20 cellular contexts compared by ENCODE assay signal in the genomic region with DNA sequence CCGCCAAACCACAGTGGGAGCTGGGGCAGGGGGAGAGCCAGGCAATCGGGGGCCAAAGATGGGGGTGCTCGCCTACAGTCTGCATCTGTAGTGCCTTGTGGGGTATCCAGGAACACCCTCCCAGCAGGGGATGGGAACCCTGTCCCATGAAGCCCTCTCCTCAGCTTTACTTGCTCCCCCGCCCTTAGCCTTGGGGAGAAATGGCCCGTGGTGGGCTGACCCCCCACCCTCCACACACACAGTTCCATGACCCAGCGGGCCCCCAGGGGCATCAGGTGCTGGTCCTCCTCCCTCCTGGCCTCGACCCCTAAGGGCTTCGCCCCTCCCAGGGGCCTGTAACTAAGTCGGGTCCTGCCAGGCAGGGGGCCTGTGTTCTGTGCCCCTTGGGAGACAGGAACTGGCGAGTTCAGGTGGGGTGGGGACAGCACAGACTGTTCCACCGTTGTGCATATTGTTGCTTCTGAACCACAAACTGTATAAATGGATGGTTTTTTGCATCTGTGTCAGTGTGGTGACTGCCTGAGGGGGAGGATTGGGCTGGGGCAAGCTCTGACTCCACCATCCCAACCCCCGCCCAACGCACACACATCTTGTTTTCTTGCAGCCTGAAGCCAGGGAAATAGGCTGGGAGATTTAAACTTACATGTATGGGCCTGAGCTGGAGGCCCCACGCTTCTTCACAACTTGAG. TPM values are rescaled to one million over a fixed set of nuclear protein-coding genes. Genes with fewer than 3 reads are reported as not detected.
DNase-seq lines count a peak whose midpoint lies in the region; FAIRE-seq and TF ChIP-seq lines count a peak whose summit lies in the region.
"Had no signal": no experiment of that assay in that cellular context is flagged by ENCODE, and none has a peak within 500 bp of the region (broad histone marks: within the 10 kb centered on the region; RNA-seq: fewer than 3 reads in every experiment).

No MANE protein-coding gene starts in this region.

- H3K27me3 ChIP-seq in mammary epithelial cell (ENCODE audit: insufficient read depth, low read length) (no peaks in the 10 kb centered on the region), breast epithelium (no peaks in the 10 kb centered on the region), keratinocyte (ENCODE audit: control insufficient read depth, extremely low read depth, insufficient read depth, low read length) (no peaks in the 10 kb centered on the region), thymus (ENCODE audit: control insufficient read depth, insufficient read depth) (no peaks in the 10 kb centered on the region), GM23248 (replicated peaks; ENCODE audit: insufficient read depth) (no peaks in the 10 kb centered on the region)
- H3K27me3 ChIP-seq: MG63 had no signal

- intact Hi-C loops in mammary epithelial cell (cut with micrococcal nuclease), result no loop called here
- intact Hi-C loops in breast epithelium (cut with DNase I; ENCODE audit: low total_unique reads), result no loop called here

- WGBS in mammary epithelial cell (ENCODE audit: low coverage, missing lambda C conversion rate), result 27% methylated on average over 6 of the region's 14 CpGs
- WGBS in thymus, result 61% methylated on average over 14 of the region's 14 CpGs
- WGBS in GM23248 (ENCODE audit: low coverage in 1 of 2, low lambda C conversion rate in 2 of 2, missing lambda C conversion rate in 2 of 2), 2 experiments, result 88 to 89% methylated on average over 13 to 14 of the region's 14 CpGs

- no peaks in the 10 kb centered on the region for H3K9me1 ChIP-seq in keratinocyte (ENCODE audit: control insufficient read depth, extremely low read depth, insufficient read depth, low read length)

- dilution Hi-C loops in mammary epithelial cell (cut with HindIII; ENCODE audit: low sequenced_read_pairs), result no loop called here
- dilution Hi-C loops in keratinocyte (cut with MboI; ENCODE audit: extremely low pct_ligation_motif_present, low sequenced_read_pairs), result no loop called here

- no peak overlapping the region for H3K4me2 ChIP-seq in mammary epithelial cell (ENCODE audit: insufficient read depth, low read depth, low read length)
- peak overlapping the region; percentile 50 for H3K4me2 ChIP-seq in keratinocyte (ENCODE audit: control insufficient read depth, extremely low read depth, insufficient read depth, low read depth, low read length)
- H3K4me2 ChIP-seq in GM23248 (ENCODE audit: unreplicated experiment), result no peak overlapping the region

- TF ChIP-seq CTCF in mammary epithelial cell (conservative IDR thresholded peaks at IDR 0.05 in 1 of 2, IDR thresholded peaks at IDR 0.05 in 1 of 2; ENCODE audit: extremely low read depth in 1 of 2, insufficient read depth in 1 of 2, low read depth in 1 of 2, low read length in 2 of 2) (no peak), breast epithelium (IDR thresholded peaks at IDR 0.05) (no peak), keratinocyte (optimal IDR thresholded peaks at IDR 0.05 in 1 of 3, IDR thresholded peaks at IDR 0.05 in 1 of 3, conservative IDR thresholded peaks at IDR 0.05 in 1 of 3; ENCODE audit: extremely low read depth in 1 of 3, insufficient read depth in 2 of 3, low read length in 3 of 3) (no peak)

- no TSS peak for BruUV-seq in mammary epithelial cell (replicated peaks; lab: Mats Ljungman, UMichigan)

- H3K4me1 ChIP-seq in mammary epithelial cell (ENCODE audit: insufficient read depth, low read length) (peaks cover 10% of the 10 kb centered on the region), breast epithelium (no peaks in the 10 kb centered on the region), keratinocyte (ENCODE audit: control insufficient read depth, extremely low read depth, insufficient read depth, low read length) (peaks cover 16% of the 10 kb centered on the region), thymus (ENCODE audit: control insufficient read depth, insufficient read depth, low read length) (peaks cover 3% of the 10 kb centered on the region), GM23248 (ENCODE audit: insufficient read depth) (peaks cover 4% of the 10 kb centered on the region; the same call in 1 of the 2 replicates)
- H3K4me1 ChIP-seq: adrenal gland had no signal

- H3K36me3 ChIP-seq in mammary epithelial cell (ENCODE audit: insufficient read depth, low read length) (no peaks in the 10 kb centered on the region), breast epithelium (no peaks in the 10 kb centered on the region), keratinocyte (ENCODE audit: control insufficient read depth in 2 of 2, extremely low read depth in 1 of 2, insufficient read depth in 2 of 2, low read length in 2 of 2) (no peaks in the 10 kb centered on the region), thymus (ENCODE audit: control insufficient read depth, insufficient read depth) (peaks cover 4% of the 10 kb centered on the region), GM23248 (ENCODE audit: low read depth) (no peaks in the 10 kb centered on the region)
- H3K36me3 ChIP-seq: adrenal gland, MG63 had no signal

- TF ChIP-seq POLR2A in breast epithelium (IDR thresholded peaks at IDR 0.05), result no peak

- no peaks in the 10 kb centered on the region for H3K79me2 ChIP-seq in mammary epithelial cell (ENCODE audit: insufficient read depth, low read length)
- no peaks in the 10 kb centered on the region for H3K79me2 ChIP-seq in keratinocyte (ENCODE audit: control insufficient read depth, insufficient read depth, low read length)
- no peaks in the 10 kb centered on the region for H3K79me2 ChIP-seq in GM23248 (ENCODE audit: insufficient read depth)

- H3K9me3 ChIP-seq in mammary epithelial cell (replicated peaks; ENCODE audit: insufficient read depth, low read length) (no peaks in the 10 kb centered on the region), breast epithelium (no peaks in the 10 kb centered on the region), keratinocyte (ENCODE audit: control insufficient read depth, low read depth, low read length) (no peaks in the 10 kb centered on the region), thymus (ENCODE audit: control insufficient read depth) (no peaks in the 10 kb centered on the region), GM23248 (ENCODE audit: low read depth) (no peaks in the 10 kb centered on the region)
- H3K9me3 ChIP-seq: adrenal gland, left ventricle myocardium inferior, MG63 had no signal

- H3K9ac ChIP-seq in mammary epithelial cell (ENCODE audit: insufficient read depth, low read length) (no peak overlapping the region), keratinocyte (ENCODE audit: control insufficient read depth, extremely low read depth, insufficient read depth, low read length) (no peak overlapping the region), GM23248 (no peak overlapping the region)

- H2AFZ ChIP-seq in mammary epithelial cell (ENCODE audit: low read depth, low read length), result peak overlapping the region; percentile 18
- no peak overlapping the region for H2AFZ ChIP-seq in keratinocyte (ENCODE audit: control insufficient read depth, low read length)
- no peak overlapping the region for H2AFZ ChIP-seq in GM23248

- H3K27ac ChIP-seq in mammary epithelial cell (ENCODE audit: insufficient read depth, low read depth, low read length), result no peak overlapping the region
- peak overlapping the region in 1 of 2 donors; percentile 43 for H3K27ac ChIP-seq in breast epithelium
- peak overlapping the region; percentile 50 for H3K27ac ChIP-seq in angular gyrus (ENCODE audit: low read depth, low read length)
- no peak overlapping the region for H3K27ac ChIP-seq in keratinocyte (ENCODE audit: control insufficient read depth, insufficient read depth, low read length)
- peak overlapping the region; percentile 18 for H3K27ac ChIP-seq in thymus (ENCODE audit: low read depth)
- H3K27ac ChIP-seq in GM23248, result no peak overlapping the region
- H3K27ac ChIP-seq: adrenal gland, left ventricle myocardium inferior had no signal

- H4K20me1 ChIP-seq in mammary epithelial cell (ENCODE audit: insufficient read depth, low read length) (no peaks in the 10 kb centered on the region), keratinocyte (ENCODE audit: control insufficient read depth, extremely low read depth, insufficient read depth, low read length) (no peaks in the 10 kb centered on the region), GM23248 (ENCODE audit: insufficient read depth) (no peaks in the 10 kb centered on the region)

- CTCF ChIA-PET in mammary epithelial cell (lab: Charles Lee; ENCODE audit: low non-redundant PET), result no interaction called here

- DNase-seq in mammary epithelial cell (peak; percentile 66), breast epithelium (ENCODE audit: low spot score in 2 of 2) (no peak), keratinocyte (ENCODE audit: low read depth, low spot score) (no peak), NCI-H2029 (lab: John Stamatoyannopoulos, UW) (no peak), GM23248 (no peak), NCI-H1105 treated with DMSO at 0.1 percent for 48 hours (lab: John Stamatoyannopoulos, UW) (no peak)
- DNase-seq: activated CD4-positive, CD25-positive, alpha-beta regulatory T cell; activated CD8-positive, alpha-beta memory T cell treated with anti-CD3 and anti-CD28 coated beads for 24 hours; adrenal gland; CD8-positive, alpha-beta memory T cell; DMS79 treated with DMSO at 0.1 percent for 48 hours; left ventricle myocardium inferior; MG63; NCI-H1694 treated with DMSO at 0.1 percent for 48 hours; NCI-H524; SIG-M5; small intestine; trophoblast cell had no signal

- FAIRE-seq in keratinocyte (lab: Jason Lieb, UNC), result peak; percentile 74
- FAIRE-seq: small intestine had no signal

- no peaks in the 10 kb centered on the region for H3K9me2 ChIP-seq in GM23248 (ENCODE audit: insufficient read depth)

- in situ Hi-C loops in mammary epithelial cell (cut with MboI; ENCODE audit: low sequenced_read_pairs in 2 of 2) (no loop called here), GM23248 (cut with MboI) (no loop called here)

- H3F3A ChIP-seq in GM23248 (ENCODE audit: insufficient read depth), result no peaks in the 10 kb centered on the region

- H3K4me3 ChIP-seq in mammary epithelial cell (replicated peaks in 1 of 3; ENCODE audit: insufficient read depth in 1 of 3, low read depth in 2 of 3, low read length in 3 of 3), result no peak overlapping the region
- no peak overlapping the region for H3K4me3 ChIP-seq in breast epithelium
- H3K4me3 ChIP-seq in keratinocyte (ENCODE audit: control insufficient read depth in 2 of 3, extremely low read depth in 1 of 3, insufficient read depth in 2 of 3, low read depth in 1 of 3, low read length in 3 of 3), result no peak overlapping the region
- H3K4me3 ChIP-seq in thymus (ENCODE audit: low read length), result no peak overlapping the region
- no peak overlapping the region for H3K4me3 ChIP-seq in GM23248
- H3K4me3 ChIP-seq: adrenal gland, left ventricle myocardium inferior, MG63 had no signal

RNA-seq across cellular contexts. Expression of a gene that starts 8.8 kb away (rescaled TPM):
- total RNA-seq in mammary epithelial cell (under 1 TPM in 1 of 2 donors, not detected in 1; 0.50 TPM), breast epithelium (10 to 100 TPM in 2 of 3 donors, 1 to 10 TPM in 1; 8.5 to 27.2 (median 16.0) TPM)
- polyA plus RNA-seq in mammary epithelial cell (0.10 TPM), keratinocyte (0.54 to 0.86 TPM (median 0.56 TPM) in 3 replicates), thymus (47.4 TPM), GM23248 (2016; fragmentation: Nextera tagmentation; extraction: Ambion mirVana) (not detected in 2 replicates)
- polyA minus RNA-seq in mammary epithelial cell (not detected), keratinocyte (0.20 to 1.1 TPM in 2 of 3 replicates, not detected in the other)
- 1.5 TPM for polyA plus RNA-seq in keratinocyte (2011; ENCODE audit: low read depth)
- polyA plus RNA-seq in keratinocyte (2011; cell fraction: cytosol; rRNA removed), result 0.27 and 0.61 TPM in 2 replicates
- polyA plus RNA-seq in keratinocyte (2011; cell fraction: nucleus; rRNA removed), result 1.7 and 2.5 TPM in 2 replicates
- polyA plus RNA-seq in keratinocyte (2012; ENCODE audit: low replicate concordance), result 0.37 and 0.44 TPM in 2 replicates
- not detected for polyA minus RNA-seq in keratinocyte (2011; cell fraction: cytosol; rRNA and poly(A)+ RNA removed)
- 2.2 and 4.9 TPM in 2 replicates for polyA minus RNA-seq in keratinocyte (2011; cell fraction: nucleus; rRNA and poly(A)+ RNA removed)
- 2.2 and 5.9 TPM in 2 replicates for total RNA-seq in GM23248 (2014; rRNA removed; shearing (Covaris generic))

RNA-seq across cellular contexts. Expression of a gene that starts 35.7 kb away (rescaled TPM):
- total RNA-seq in mammary epithelial cell (1 to 10 TPM in 1 of 2 donors, under 1 TPM in 1; 0.17 to 2.4 TPM), breast epithelium (100 to 1,000 TPM in 1 of 3 donors, 10 to 100 TPM in 2; 35.7 to 154 (median 66.2) TPM)
- polyA plus RNA-seq in mammary epithelial cell (0.44 TPM), keratinocyte (0.69 to 7.8 TPM (median 3.9 TPM) in 3 replicates), thymus (106 TPM), GM23248 (2016; fragmentation: Nextera tagmentation; extraction: Ambion mirVana) (10.2 and 11.1 TPM in 2 replicates)
- polyA minus RNA-seq in mammary epithelial cell (1.4 TPM), keratinocyte (0.95 to 9.3 TPM (median 5.6 TPM) in 3 replicates)
- 0.72 TPM for polyA plus RNA-seq in keratinocyte (2011; ENCODE audit: low read depth)
- 1.0 and 2.7 TPM in 2 replicates for polyA plus RNA-seq in keratinocyte (2011; cell fraction: cytosol; rRNA removed)
- 54.7 and 94.3 TPM in 2 replicates for polyA plus RNA-seq in keratinocyte (2011; cell fraction: nucleus; rRNA removed)
- polyA plus RNA-seq in keratinocyte (2012; ENCODE audit: low replicate concordance), result 0.70 and 5.4 TPM in 2 replicates
- 7.7 TPM for polyA minus RNA-seq in keratinocyte (2011; cell fraction: cytosol; rRNA and poly(A)+ RNA removed)
- 45.2 and 46.1 TPM in 2 replicates for polyA minus RNA-seq in keratinocyte (2011; cell fraction: nucleus; rRNA and poly(A)+ RNA removed)
- 12.5 and 13.1 TPM in 2 replicates for total RNA-seq in GM23248 (2014; rRNA removed; shearing (Covaris generic))

RNA-seq across cellular contexts. Expression of a gene that starts 54.2 kb away (rescaled TPM):
- total RNA-seq in mammary epithelial cell (10 to 100 TPM; 44.8 to 59.4 TPM), breast epithelium (10 to 100 TPM; 35.0 to 54.2 (median 39.7) TPM)
- polyA plus RNA-seq in mammary epithelial cell (90.8 TPM), keratinocyte (62.7 to 74.7 TPM (median 73.9 TPM) in 3 replicates), thymus (36.7 TPM), GM23248 (2016; fragmentation: Nextera tagmentation; extraction: Ambion mirVana) (77.3 and 77.9 TPM in 2 replicates)
- polyA minus RNA-seq in mammary epithelial cell (36.4 TPM), keratinocyte (40.1 to 101 TPM (median 51.2 TPM) in 3 replicates)
- polyA plus RNA-seq in keratinocyte (2011; ENCODE audit: low read depth), result 30.9 TPM
- 35.6 and 61.0 TPM in 2 replicates for polyA plus RNA-seq in keratinocyte (2011; cell fraction: cytosol; rRNA removed)
- 47.2 and 55.1 TPM in 2 replicates for polyA plus RNA-seq in keratinocyte (2011; cell fraction: nucleus; rRNA removed)
- 60.2 and 62.9 TPM in 2 replicates for polyA plus RNA-seq in keratinocyte (2012; ENCODE audit: low replicate concordance)
- 32.6 TPM for polyA minus RNA-seq in keratinocyte (2011; cell fraction: cytosol; rRNA and poly(A)+ RNA removed)
- 18.0 and 19.2 TPM in 2 replicates for polyA minus RNA-seq in keratinocyte (2011; cell fraction: nucleus; rRNA and poly(A)+ RNA removed)
- 113 and 139 TPM in 2 replicates for total RNA-seq in GM23248 (2014; rRNA removed; shearing (Covaris generic))

Comparison
In these comparisons a context has a peak if more than half of its experiments do, and no peak if none do; other contexts are left out.
1. H3K27ac ChIP-seq: peak in angular gyrus (single experiment) and thymus (single experiment); none in mammary epithelial cell (single experiment), keratinocyte (single experiment) and GM23248 (single experiment).
2. RNA of a gene that starts 8.8 kb away (polyA plus RNA-seq): 47.4 TPM in thymus (single experiment); 0.27 to 2.5 TPM in keratinocyte, 0.10 TPM in mammary epithelial cell (single experiment) and not detected in GM23248; every median in the first group is over 10 times any median in the second.